In the genomic region with DNA sequence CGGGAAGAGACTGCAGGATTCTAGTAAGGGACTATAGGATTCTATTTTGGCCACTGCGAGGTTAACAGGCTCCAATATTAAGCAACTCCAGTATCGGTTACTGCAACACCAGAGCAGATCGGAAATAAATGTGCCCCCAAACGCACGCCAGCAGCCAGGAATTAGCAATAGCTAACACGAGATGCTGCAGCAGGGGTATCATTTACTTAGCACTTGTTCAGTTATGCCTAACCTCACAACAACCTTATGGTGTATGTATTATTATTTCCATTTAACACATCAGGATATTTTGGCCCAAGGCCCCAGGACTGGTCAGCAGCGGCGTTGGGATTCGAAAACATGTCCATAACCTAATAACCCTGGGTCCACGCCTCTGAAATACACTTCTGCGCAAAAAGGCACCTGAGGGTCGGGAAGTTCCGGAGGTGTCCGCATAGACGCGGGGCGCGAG, we compare ENCODE assay signal across 8 cellular contexts. TPM values are rescaled to one million over a fixed set of nuclear protein-coding genes. Genes with fewer than 3 reads are reported as not detected.
DNase-seq lines count a peak whose midpoint lies in the region; ATAC-seq, FAIRE-seq and TF ChIP-seq lines count a peak whose summit lies in the region.

No MANE protein-coding gene starts in this region.

- CTCF ChIA-PET in GM12878 (lab: Yijun Ruan, JAX): no interaction called here

- H3K4me1 ChIP-seq in GM23338 (ENCODE audit: insufficient read depth) (peaks cover 17% of the 10 kb centered on the region), GM12878 (ENCODE audit: control insufficient read depth, insufficient read depth, low read length) (peaks cover 6% of the 10 kb centered on the region), spleen (peaks cover 7 to 45% (median 27%) of the 10 kb centered on the region in 6 donors)

- H3K4me3 Mint-ChIP-seq in GM23338: peak overlapping the region; percentile 84

- H3K27ac Mint-ChIP-seq in GM23338: no peak overlapping the region

- SMC1A ChIA-PET in GM12878 (lab: Charles Lee; ENCODE audit: uncharacterized antibody, unreplicated experiment): interaction anchor here (0.5 kb wide), 1 partner anchor 62 kb away, joined by 3 read pairs; no protein-coding TSS in a partner anchor

- H3K79me2 ChIP-seq in GM23338 (replicated peaks; ENCODE audit: insufficient read depth) (peaks cover 52% of the 10 kb centered on the region), GM12878 (ENCODE audit: control insufficient read depth, insufficient read depth, low read length) (peaks cover 29% of the 10 kb centered on the region)

- RAD21 ChIA-PET in GM12878 (lab: Charles Lee; ENCODE audit: unreplicated experiment): interaction anchor here (1.5 kb wide), 1 partner anchor 82 kb away, joined by 4 read pairs; no protein-coding TSS in a partner anchor

- H2AFZ ChIP-seq in GM23338 (peak overlapping the region; percentile 2; the same call in 1 of the 2 replicates), GM12878 (ENCODE audit: control insufficient read depth, low read depth, low read length) (peak overlapping the region; percentile 92)

- H3K9ac ChIP-seq in GM12878 (ENCODE audit: control insufficient read depth, insufficient read depth, low read length): peak overlapping the region; percentile 97

- peaks cover 12% of the 10 kb centered on the region for H3F3A ChIP-seq in GM23338 (replicated peaks; ENCODE audit: low read depth)

- H3K36me3 ChIP-seq in GM23338 (ENCODE audit: insufficient read depth) (no peaks in the 10 kb centered on the region), GM12878 (ENCODE audit: control insufficient read depth in 2 of 2, insufficient read depth in 2 of 2, low read length in 1 of 2) (no peaks in the 10 kb centered on the region), spleen (no peaks in the 10 kb centered on the region)

- in situ Hi-C loops in GM12878 (cut with MboI): no loop called here

- WGBS in GM12878 (ENCODE audit: insufficient coverage, insufficient replicate concordance, low lambda C conversion rate, missing lambda C conversion rate): 1% methylated on average over 19 of the region's 19 CpGs
- 0 to 1% (median 0%) methylated on average over 17 to 19 of the region's 19 CpGs for WGBS in spleen, 5 donors

- TF ChIP-seq CTCF in GM23338 (conservative IDR thresholded peaks at IDR 0.05; ENCODE audit: low read depth in 2 of 2) (no peak), GM12878 (IDR thresholded peaks at IDR 0.05 in 2 of 3, conservative IDR thresholded peaks at IDR 0.05 in 1 of 3; ENCODE audit: control insufficient read depth in 2 of 3, extremely low read depth in 1 of 3, insufficient read depth in 1 of 3, low read depth in 3 of 3, low read length in 3 of 3) (no peak), spleen (IDR thresholded peaks at IDR 0.05 in 8 of 11, conservative IDR thresholded peaks at IDR 0.05 in 3 of 11) (peak in 2 of 11 experiments; percentile 12 to 52)

- DNase-seq in GF-D8 (lab: John Stamatoyannopoulos, UW): peak; percentile 64
- DNase-seq in GM23338 (ENCODE audit: low spot score): peak; percentile 22
- peak; percentile 62 to 77 for DNase-seq in NOMO-1 (lab: John Stamatoyannopoulos, UW; ENCODE audit: unreplicated experiment in 2 of 2)
- no peak for DNase-seq in GM12878 (ENCODE audit: low read depth, low spot score)
- DNase-seq in inferior parietal cortex (ENCODE audit: extremely low spot score): peak; percentile 29
- DNase-seq in spleen: no peak
- DNase-seq in activated gamma-delta T cell treated with Interleukin-2 at 50 U/mL for 16 hours: no peak
- DNase-seq in NCI-H510A (lab: John Stamatoyannopoulos, UW): no peak

- H3K4me3 ChIP-seq in GM23338 (peak overlapping the region; percentile 70), GM12878 (peak overlapping the region; percentile 84), spleen (peak overlapping the region; percentile 62 to 95 (median 92))

- no peak for TF ChIP-seq RAD21 in GM12878 (IDR thresholded peaks at IDR 0.05; ENCODE audit: insufficient read depth, low read depth, low read length)

- TF ChIP-seq EP300 in GM12878 (IDR thresholded peaks at IDR 0.05; ENCODE audit: borderline replicate concordance in 1 of 2, control insufficient read depth in 1 of 2, low read depth in 2 of 2, low read length in 2 of 2): no peak

- H4K20me1 ChIP-seq in GM23338 (replicated peaks; ENCODE audit: insufficient read depth) (peaks cover 3% of the 10 kb centered on the region; the same call in 1 of the 2 replicates), GM12878 (ENCODE audit: control insufficient read depth, insufficient read depth) (no peaks in the 10 kb centered on the region)

- peak overlapping the region; percentile 90 for H3K27ac ChIP-seq in GM23338 (ENCODE audit: low read depth)
- H3K27ac ChIP-seq in GM12878 (ENCODE audit: control insufficient read depth, insufficient read depth): peak overlapping the region; percentile 88
- H3K27ac ChIP-seq in spleen: peak overlapping the region; percentile 81 to 97 (median 91)

- H3K27me3 ChIP-seq in GM23338 (ENCODE audit: insufficient read depth) (no peaks in the 10 kb centered on the region), GM12878 (replicated peaks in 1 of 2; ENCODE audit: control insufficient read depth in 2 of 2, insufficient read depth in 2 of 2, low read length in 1 of 2) (no peaks in the 10 kb centered on the region), spleen (replicated peaks in 1 of 7) (no peaks in the 10 kb centered on the region)

- H3K9me3 ChIP-seq in GM12878 (replicated peaks; ENCODE audit: control insufficient read depth, insufficient read depth, low read length) (no peaks in the 10 kb centered on the region; the same call in 2 of the 3 replicates), spleen (no peaks in the 10 kb centered on the region)

- H3K27me3 Mint-ChIP-seq in GM23338 (ENCODE audit: insufficient read depth, low read depth, poor library complexity): no peaks in the 10 kb centered on the region

- no peak for TF ChIP-seq POLR2A in GM12878 (IDR thresholded peaks at IDR 0.05; ENCODE audit: low read depth, low read length)
- TF ChIP-seq POLR2A in spleen (IDR thresholded peaks at IDR 0.05): no peak

- FAIRE-seq in GM12878 (lab: Jason Lieb, UNC): peak; percentile 27

- peaks cover 21% of the 10 kb centered on the region for H3K4me1 Mint-ChIP-seq in GM23338

- H3K36me3 Mint-ChIP-seq in GM23338 (ENCODE audit: low read depth): peaks cover 24% of the 10 kb centered on the region

- peak overlapping the region; percentile 94 for H3K4me2 ChIP-seq in GM23338
- peak overlapping the region; percentile 89 for H3K4me2 ChIP-seq in GM12878 (ENCODE audit: control insufficient read depth, insufficient read depth)

- POLR2A ChIA-PET in GM12878 (lab: Charles Lee): no interaction called here

- ATAC-seq in GM23338 (no peak), GM12878 (peak; percentile 14)

- no TSS peak for BruUV-seq in GM12878 (replicated peaks; lab: Mats Ljungman, UMichigan)

- no peaks in the 10 kb centered on the region for H3K9me2 ChIP-seq in GM23338 (ENCODE audit: insufficient read depth)

- intact Hi-C loops in GM12878 (cut with micrococcal nuclease; ENCODE audit: unreplicated experiment) (loop anchor here (2.0 to 10.0 kb wide), 2 partner anchors 81 to 119 kb away; no protein-coding TSS in a partner anchor), spleen (cut with DNase I; ENCODE audit: low total_unique reads) (no loop called here)

- no peaks in the 10 kb centered on the region; the same call in 1 of the 3 replicates for H3K9me3 Mint-ChIP-seq in GM23338

TF ChIP-seq in GM23338, 12 proteins besides CTCF, POLR2A, EP300 and RAD21 (continues in another document):
- no peak for TF ChIP-seq STAT1 (IDR thresholded peaks at IDR 0.05; ENCODE audit: unreplicated experiment)

TF ChIP-seq in GM12878, 131 proteins besides CTCF, POLR2A, EP300 and RAD21 (continues in another document):
- TF ChIP-seq WRNIP1 (IDR thresholded peaks at IDR 0.05; ENCODE audit: borderline replicate concordance, low read depth, low read length) (0 out of 2 replicates have a peak, but pooled peaks have one; percentile 63), ZSCAN29 (IDR thresholded peaks at IDR 0.05) (peak; percentile 100)

RNA-seq across cellular contexts. Expression of a gene that starts 0.8 kb away (rescaled TPM):
- 32.1 and 32.4 TPM in 2 replicates for total RNA-seq in GM23338 (2014; rRNA removed; shearing (Covaris generic))
- polyA plus RNA-seq in GM23338 (2016; fragmentation: Nextera tagmentation; extraction: Ambion mirVana): 11.7 and 13.3 TPM in 2 replicates
- total RNA-seq in GM12878 (2013; cell fraction: nucleolus; rRNA removed): 32.0 and 34.1 TPM in 2 replicates
- total RNA-seq in GM12878 (2014; rRNA removed): 7.7 and 9.5 TPM in 2 replicates
- total RNA-seq in GM12878 (2014; rRNA removed; fragmentation: Illumina TruSeq; extraction: Trizol): 6.3 and 6.6 TPM in 2 replicates
- 13.5 and 18.4 TPM in 2 replicates for total RNA-seq in GM12878 (2021)
- 5.0 TPM for polyA plus RNA-seq in GM12878 (2011; ENCODE audit: low read depth)
- polyA plus RNA-seq in GM12878 (2011; rRNA removed): 11.6 and 12.9 TPM in 2 replicates
- polyA plus RNA-seq in GM12878 (2011; cell fraction: cytosol; rRNA removed): 4.9 and 8.1 TPM in 2 replicates
- polyA plus RNA-seq in GM12878 (2011; cell fraction: nucleus; rRNA removed): 6.2 and 6.4 TPM in 2 replicates
- polyA plus RNA-seq in GM12878 (2012): 6.3 and 9.5 TPM in 2 replicates
- polyA plus RNA-seq in GM12878 (2014; fragmentation: Illumina TruSeq; extraction: Trizol): 17.3 and 22.3 TPM in 2 replicates
- 1 to 10 TPM; 5.0 to 5.5 TPM for polyA plus RNA-seq in GM12878 (2014; fragmentation: Nextera tagmentation; extraction: Ambion mirVana)
- polyA plus RNA-seq in GM12878 (2014; rRNA removed): 9.3 and 10.5 TPM in 2 replicates
- 10 to 100 TPM; 13.5 to 17.0 TPM for polyA plus RNA-seq in GM12878 (2016; fragmentation: Nextera tagmentation; extraction: Ambion mirVana)
- polyA minus RNA-seq in GM12878 (2011; rRNA and poly(A)+ RNA removed): 11.8 and 12.9 TPM in 2 replicates
- polyA minus RNA-seq in GM12878 (2011; cell fraction: cytosol; rRNA and poly(A)+ RNA removed): 3.2 and 10.8 TPM in 2 replicates
- polyA minus RNA-seq in GM12878 (2011; cell fraction: nucleus; rRNA and poly(A)+ RNA removed): 8.0 and 17.4 TPM in 2 replicates
- total RNA-seq in spleen: 10 to 100 TPM; 25.8 to 43.8 (median 37.9) TPM
- polyA plus RNA-seq in spleen: 1 to 10 TPM; 4.6 to 9.1 (median 5.1) TPM

Comparison
In these comparisons a context has a peak if more than half of its experiments do, and no peak if none do; other contexts are left out.
1. DNase-seq: peak in GF-D8 (single experiment), GM23338 (single experiment), NOMO-1 (2 of 2) and inferior parietal cortex (single experiment); none in GM12878 (single experiment), spleen (single experiment), activated gamma-delta T cell treated with Interleukin-2 at 50 U/mL for 16 hours (single experiment) and NCI-H510A (single experiment).
2. Peak in every context shown above with its lines, with median percentiles within 50 percentile points of each other: H3K27ac ChIP-seq and H3K4me3 ChIP-seq.